ENCODE assay signal across 8 cellular contexts in genomic region chr1:70355111-70355407, GRCh38. TPM values are rescaled to one million over a fixed set of nuclear protein-coding genes. Genes with fewer than 3 reads are reported as not detected.
DNase-seq lines count a peak whose midpoint lies in the region; ATAC-seq and TF ChIP-seq lines count a peak whose summit lies in the region.

No MANE protein-coding gene starts in this region.

- H3K27ac Mint-ChIP-seq in activated naive CD4-positive, alpha-beta T cell treated with anti-CD3 and anti-CD28 coated beads, Interleukin-2, amount 50 U/mL, for 24 hours: peak overlapping the region; percentile 97
- peak overlapping the region; percentile 97 to 100 (median 99) for H3K27ac Mint-ChIP-seq in brain
- peak overlapping the region; percentile 99 for H3K27ac Mint-ChIP-seq in memory B cell
- H3K27ac Mint-ChIP-seq in type B pancreatic cell: peak overlapping the region; percentile 97

- no peaks in the 10 kb centered on the region for H3K27me3 Mint-ChIP-seq in activated naive CD4-positive, alpha-beta T cell treated with anti-CD3 and anti-CD28 coated beads, Interleukin-2, amount 50 U/mL, for 24 hours
- H3K27me3 Mint-ChIP-seq in brain: peaks cover 17% of the 10 kb centered on the region
- H3K27me3 Mint-ChIP-seq in memory B cell: no peaks in the 10 kb centered on the region
- H3K27me3 Mint-ChIP-seq in type B pancreatic cell: no peaks in the 10 kb centered on the region

- H3K9me3 Mint-ChIP-seq in activated naive CD4-positive, alpha-beta T cell treated with anti-CD3 and anti-CD28 coated beads, Interleukin-2, amount 50 U/mL, for 24 hours: peaks cover 5% of the 10 kb centered on the region
- H3K9me3 Mint-ChIP-seq in brain: peaks cover 0 to 8% (median 3%) of the 10 kb centered on the region in 5 experiments
- no peaks in the 10 kb centered on the region for H3K9me3 Mint-ChIP-seq in memory B cell
- no peaks in the 10 kb centered on the region for H3K9me3 Mint-ChIP-seq in type B pancreatic cell

- no peak for ATAC-seq in memory B cell (ENCODE audit: low read depth)
- no peak for ATAC-seq in GM18502 (IDR thresholded peaks at IDR 0.05; ENCODE audit: poor library complexity, unreplicated experiment)

- no peak for DNase-seq in activated naive CD4-positive, alpha-beta T cell treated with anti-CD3 and anti-CD28 coated beads, Interleukin-2, amount 50 U/mL, for 16 hours
- DNase-seq in memory B cell (ENCODE audit: low spot score in 2 of 2) (no peak), type B pancreatic cell (ENCODE audit: extremely low spot score, unreplicated experiment) (no peak)
- no peak for DNase-seq in stimulated activated CD4-positive, alpha-beta T cell treated with anti-CD3 and anti-CD28 coated beads, Interleukin-15, amount 100 ng/mL, for 24 hours
- no peak for DNase-seq in activated CD4-positive, alpha-beta T cell treated with anti-CD3 and anti-CD28 coated beads for 1 hour

- TF ChIP-seq CTCF in brain (conservative IDR thresholded peaks at IDR 0.05) (no peak), type B pancreatic cell (conservative IDR thresholded peaks at IDR 0.05) (no peak)

- peaks cover 8% of the 10 kb centered on the region for H3K36me3 Mint-ChIP-seq in activated naive CD4-positive, alpha-beta T cell treated with anti-CD3 and anti-CD28 coated beads, Interleukin-2, amount 50 U/mL, for 24 hours
- H3K36me3 Mint-ChIP-seq in brain: peaks cover 16% of the 10 kb centered on the region
- peaks cover 2% of the 10 kb centered on the region for H3K36me3 Mint-ChIP-seq in memory B cell
- H3K36me3 Mint-ChIP-seq in type B pancreatic cell: no peaks in the 10 kb centered on the region

- H3K4me3 Mint-ChIP-seq in activated naive CD4-positive, alpha-beta T cell treated with anti-CD3 and anti-CD28 coated beads, Interleukin-2, amount 50 U/mL, for 24 hours: peak overlapping the region; percentile 100
- H3K4me3 Mint-ChIP-seq in brain (peak overlapping the region; percentile 90 to 98 (median 94)), memory B cell (peak overlapping the region; percentile 99), type B pancreatic cell (peak overlapping the region; percentile 96)

- H3K4me1 Mint-ChIP-seq in activated naive CD4-positive, alpha-beta T cell treated with anti-CD3 and anti-CD28 coated beads, Interleukin-2, amount 50 U/mL, for 24 hours: peaks cover 41% of the 10 kb centered on the region
- H3K4me1 Mint-ChIP-seq in brain: peaks cover 44% of the 10 kb centered on the region
- peaks cover 27% of the 10 kb centered on the region for H3K4me1 Mint-ChIP-seq in memory B cell
- peaks cover 19% of the 10 kb centered on the region for H3K4me1 Mint-ChIP-seq in type B pancreatic cell (ENCODE audit: unreplicated experiment)

RNA-seq across cellular contexts. Expression of gene ANKRD13C, which starts 0.5 kb away (rescaled TPM):
- polyA plus RNA-seq in brain (ENCODE audit: insufficient read depth, low read depth, low replicate concordance): 5.2 TPM
- total RNA-seq in type B pancreatic cell (ENCODE audit: low replicate concordance): 21.9 and 24.6 TPM in 2 replicates

RNA-seq across cellular contexts. Expression of gene CTH, which starts 56.0 kb away (rescaled TPM):
- polyA plus RNA-seq in brain (ENCODE audit: insufficient read depth, low read depth, low replicate concordance): 2.6 TPM
- 8.7 and 10.1 TPM in 2 replicates for total RNA-seq in type B pancreatic cell (ENCODE audit: low replicate concordance)
